8 cellular contexts compared by ENCODE assay signal in the genomic region with DNA sequence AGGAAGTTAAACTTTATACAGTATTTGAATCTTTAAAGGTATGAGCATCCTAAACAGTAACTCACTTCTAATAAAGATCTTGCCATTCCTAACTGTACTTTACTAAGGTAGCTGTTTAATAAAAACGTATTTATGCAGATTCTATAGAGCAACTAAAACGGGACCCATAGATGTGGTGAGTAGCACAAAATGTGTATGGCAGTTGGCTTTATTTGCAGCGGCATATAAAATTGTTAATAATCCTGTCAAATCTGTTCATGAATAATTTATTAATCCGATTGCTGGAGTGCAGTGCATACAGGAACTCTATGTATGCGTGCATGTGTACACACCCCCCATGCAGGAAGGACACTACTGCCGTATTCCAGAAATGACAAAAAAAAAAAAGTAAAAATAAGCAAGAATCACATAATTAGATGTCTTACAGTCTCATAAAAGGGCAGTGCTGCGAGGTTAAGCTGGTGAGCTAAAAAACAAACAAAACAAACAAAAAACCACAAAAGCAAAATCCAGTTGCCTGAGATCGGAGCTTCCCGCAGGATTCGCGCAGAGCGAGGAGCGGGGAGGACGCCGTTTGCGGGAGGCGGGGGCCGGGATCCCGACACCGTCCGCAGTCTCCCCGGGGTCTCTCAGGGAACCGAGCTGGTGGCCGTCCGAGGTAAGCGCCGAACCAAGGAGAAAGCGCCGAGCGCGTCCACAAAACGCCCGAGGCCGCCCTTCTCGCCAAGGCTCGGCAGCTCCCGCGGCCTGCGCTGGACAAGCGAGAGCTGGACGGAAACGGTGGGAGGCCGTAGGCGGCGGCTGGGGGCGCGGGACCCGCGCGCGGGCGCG. TPM values are rescaled to one million over a fixed set of nuclear protein-coding genes. Genes with fewer than 3 reads are reported as not detected.
DNase-seq lines count a peak whose midpoint lies in the region; ATAC-seq, FAIRE-seq and TF ChIP-seq lines count a peak whose summit lies in the region.

No MANE protein-coding gene starts in this region.

- 1 to 2% (median 2%) methylated on average over 51 to 53 of the region's 53 CpGs for WGBS in ovary, 3 donors

- ATAC-seq in GM18519 (IDR thresholded peaks at IDR 0.05; ENCODE audit: low FRiP score, unreplicated experiment), result peak; percentile 14
- peak; percentile 23 for ATAC-seq in HG03045 (IDR thresholded peaks at IDR 0.05; ENCODE audit: unreplicated experiment)

- TF ChIP-seq POLR2A in ovary (IDR thresholded peaks at IDR 0.05), result no peak

- peaks cover 24% of the 10 kb centered on the region for H3K79me2 ChIP-seq in ACC112 (ENCODE audit: control insufficient read depth, insufficient read depth, low read length, unreplicated experiment)
- H3K79me2 ChIP-seq in fibroblast of lung (ENCODE audit: control insufficient read depth, insufficient read depth, low read length), result peaks cover 3% of the 10 kb centered on the region

- H3K4me1 ChIP-seq in ACC112 (ENCODE audit: control insufficient read depth, insufficient read depth, low read length, unreplicated experiment), result peaks cover 31% of the 10 kb centered on the region
- peaks cover 9% of the 10 kb centered on the region for H3K4me1 ChIP-seq in SJSA1 (replicated peaks)
- H3K4me1 ChIP-seq in fibroblast of lung (ENCODE audit: control insufficient read depth, extremely low read depth, insufficient read depth, low read length), result no peaks in the 10 kb centered on the region
- H3K4me1 ChIP-seq in ovary (ENCODE audit: insufficient read depth), result no peaks in the 10 kb centered on the region

- H4K20me1 ChIP-seq in fibroblast of lung (ENCODE audit: control insufficient read depth, extremely low read depth, insufficient read depth, low read length), result no peaks in the 10 kb centered on the region

- TF ChIP-seq EP300 in ovary (IDR thresholded peaks at IDR 0.05), result no peak

- H3K4me3 ChIP-seq in ACC112 (ENCODE audit: low read depth, low read length) (peak overlapping the region; percentile 84), SJSA1 (peak overlapping the region; percentile 74), fibroblast of lung (replicated peaks in 1 of 4; ENCODE audit: control extremely low read depth in 1 of 4, insufficient read depth in 1 of 4, low read depth in 3 of 4, low read length in 4 of 4) (peak overlapping the region; percentile 71 to 94 (median 76)), ovary (peak overlapping the region; percentile 53)

- H3K27ac ChIP-seq in ACC112 (ENCODE audit: low read depth, low read length), result peak overlapping the region; percentile 87
- peak overlapping the region; percentile 44; the same call in 1 of the 2 replicates for H3K27ac ChIP-seq in SJSA1
- peak overlapping the region; percentile 78 for H3K27ac ChIP-seq in fibroblast of lung (ENCODE audit: insufficient read depth, low read length)
- peak overlapping the region; percentile 87 to 89 for H3K27ac ChIP-seq in ovary

- no peak for FAIRE-seq in urothelium cell line (lab: Jason Lieb, UNC)

- no peak for TF ChIP-seq CTCF in fibroblast of lung (conservative IDR thresholded peaks at IDR 0.05 in 1 of 2, IDR thresholded peaks at IDR 0.05 in 1 of 2; ENCODE audit: low read depth in 1 of 2, low read length in 2 of 2)
- TF ChIP-seq CTCF in ovary (IDR thresholded peaks at IDR 0.05), result no peak

- peak overlapping the region; percentile 79 for H3K9ac ChIP-seq in fibroblast of lung (ENCODE audit: insufficient read depth, low read length)

- intact Hi-C loops in ovary (cut with DNase I), result loop anchor here (2.0 to 10.0 kb wide), 3 partner anchors 61 to 88 kb away; no protein-coding TSS in a partner anchor

- DNase-seq in SJSA1 (ENCODE audit: low read depth in 1 of 2, low spot score in 2 of 2), result peak in 1 of 2 experiments; percentile 54
- no peak for DNase-seq in fibroblast of lung (ENCODE audit: low read depth in 2 of 2)
- no peak for DNase-seq in ovary
- DNase-seq in activated gamma-delta T cell treated with Interleukin-2 at 50 U/mL for 16 hours, result no peak
- DNase-seq in urothelium cell line (ENCODE audit: low spot score), result no peak

- peak overlapping the region; percentile 88 for H3K4me2 ChIP-seq in fibroblast of lung (ENCODE audit: extremely low read depth, insufficient read depth, low read length)

- no peaks in the 10 kb centered on the region for H3K36me3 ChIP-seq in ACC112 (ENCODE audit: insufficient read depth, low read length)
- H3K36me3 ChIP-seq in SJSA1, result no peaks in the 10 kb centered on the region
- H3K36me3 ChIP-seq in fibroblast of lung (ENCODE audit: control insufficient read depth, insufficient read depth, low read length), result no peaks in the 10 kb centered on the region
- no peaks in the 10 kb centered on the region for H3K36me3 ChIP-seq in ovary

- H2AFZ ChIP-seq in ACC112 (ENCODE audit: low read length, unreplicated experiment) (peak overlapping the region; percentile 69), fibroblast of lung (ENCODE audit: low read length) (peak overlapping the region; percentile 76)

- H3K27me3 ChIP-seq in ACC112 (ENCODE audit: insufficient read depth, low read length), result no peaks in the 10 kb centered on the region
- no peaks in the 10 kb centered on the region; the same call in 1 of the 2 replicates for H3K27me3 ChIP-seq in SJSA1 (replicated peaks)
- H3K27me3 ChIP-seq in fibroblast of lung (ENCODE audit: control insufficient read depth, insufficient read depth, low read length), result no peaks in the 10 kb centered on the region
- H3K27me3 ChIP-seq in ovary, result no peaks in the 10 kb centered on the region

- H3K9me3 ChIP-seq in SJSA1 (replicated peaks), result no peaks in the 10 kb centered on the region
- H3K9me3 ChIP-seq in fibroblast of lung (ENCODE audit: control insufficient read depth, insufficient read depth, low read depth, low read length), result no peaks in the 10 kb centered on the region
- H3K9me3 ChIP-seq in ovary, result no peaks in the 10 kb centered on the region

RNA-seq across cellular contexts. Expression of gene COMMD3, which starts 0.5 kb away (rescaled TPM):
- 37.5 and 119 TPM in 2 replicates for total RNA-seq in SJSA1 (2014; rRNA removed; shearing (Covaris generic))
- total RNA-seq in fibroblast of lung, result 42.3 and 54.2 TPM in 2 replicates
- polyA plus RNA-seq in fibroblast of lung, result 39.0 and 39.6 TPM in 2 replicates
- 43.7 and 50.3 TPM in 2 replicates for polyA plus RNA-seq in fibroblast of lung (2012)
- 4.7 TPM in 1 of 2 replicates, not detected in the other for polyA minus RNA-seq in fibroblast of lung (ENCODE audit: low replicate concordance)
- total RNA-seq in ovary, result 10 to 100 TPM; 18.8 to 42.3 (median 31.4) TPM
- polyA plus RNA-seq in ovary, result 10 to 100 TPM; 39.7 to 54.5 TPM

RNA-seq across cellular contexts. Expression of gene BMI1, which starts 5.2 kb away (rescaled TPM):
- total RNA-seq in SJSA1 (2014; rRNA removed; shearing (Covaris generic)), result 73.9 and 83.3 TPM in 2 replicates
- total RNA-seq in fibroblast of lung, result 41.6 and 53.2 TPM in 2 replicates
- 30.6 and 44.3 TPM in 2 replicates for polyA plus RNA-seq in fibroblast of lung
- 33.8 and 42.1 TPM in 2 replicates for polyA plus RNA-seq in fibroblast of lung (2012)
- 22.7 and 28.6 TPM in 2 replicates for polyA minus RNA-seq in fibroblast of lung (ENCODE audit: low replicate concordance)
- 10 to 100 TPM; 18.7 to 53.8 (median 39.6) TPM for total RNA-seq in ovary
- polyA plus RNA-seq in ovary, result 10 to 100 TPM; 25.3 to 63.3 TPM

RNA-seq across cellular contexts. Expression of gene SPAG6, which starts 29.6 kb away (rescaled TPM):
- total RNA-seq in SJSA1 (2014; rRNA removed; shearing (Covaris generic)), result not detected in 2 replicates
- total RNA-seq in fibroblast of lung (under 0.01 TPM in 1 of 2 replicates, not detected in the other), ovary (10 to 100 TPM in 1 of 7 donors, 1 to 10 TPM in 1, under 1 TPM in 3, not detected in 2; 0.50 to 22.1 (median 0.95) TPM)
- polyA plus RNA-seq in fibroblast of lung (not detected in 2 replicates), ovary (under 1 TPM; 0.04 to 0.23 TPM)
- polyA plus RNA-seq in fibroblast of lung (2012), result not detected in 2 replicates
- not detected in 2 replicates for polyA minus RNA-seq in fibroblast of lung (ENCODE audit: low replicate concordance)
